In the genomic region with DNA sequence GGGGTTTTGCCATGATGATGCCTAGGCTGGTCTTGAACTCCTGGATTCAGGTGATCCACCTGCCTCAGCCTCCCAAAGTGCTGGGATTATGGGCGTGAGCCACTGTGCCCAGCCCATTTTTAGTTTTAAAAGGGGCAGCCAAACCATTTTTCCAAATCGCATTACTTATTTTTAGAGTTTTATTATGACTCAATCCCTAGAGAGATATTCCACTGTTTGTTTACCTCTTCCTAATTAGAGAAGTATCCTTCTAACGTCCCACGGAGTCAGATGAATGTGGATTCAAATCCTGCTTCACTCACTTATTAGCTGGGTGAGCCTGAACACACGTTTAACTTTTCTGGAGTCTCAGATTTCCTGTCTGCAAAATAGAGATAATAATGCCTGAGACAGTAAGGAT, we compare ENCODE assay signal across 38 cellular contexts. TPM values are rescaled to one million over a fixed set of nuclear protein-coding genes. Genes with fewer than 3 reads are reported as not detected.
"Had no signal": no experiment of that assay in that cellular context is flagged by ENCODE, and none has a peak within 500 bp of the region (broad histone marks: within the 10 kb centered on the region; RNA-seq: fewer than 3 reads in every experiment).

No MANE protein-coding gene starts in this region.

- DNase-seq: Karpas-422, Kasumi-1, MG63, MM.1S, MV-4-11, NCI-H1048, NCI-H1092, NCI-H1092 treated with DMSO at 0.1 percent for 48 hours, NCI-H1105, NCI-H1105 treated with DMSO at 0.1 percent for 48 hours, NCI-H1417, NCI-H1417 treated with DMSO at 0.1 percent for 48 hours, NCI-H1436, NCI-H1436 treated with DMSO at 0.1 percent for 48 hours, NCI-H146, NCI-H1694, NCI-H1694 treated with DMSO at 0.1 percent for 48 hours, NCI-H187, NCI-H187 treated with DMSO at 0.1 percent for 48 hours, NCI-H1930, NCI-H2029, NCI-H2029 treated with DMSO at 0.1 percent for 48 hours, NCI-H2081, NCI-H2081 treated with DMSO at 0.1 percent for 48 hours, NCI-H2107, NCI-H2171, NCI-H2171 treated with DMSO at 0.1 percent for 48 hours, NCI-H2227 treated with DMSO at 0.1 percent for 48 hours, NCI-H226, NCI-H345, NCI-H446, NCI-H446 treated with DMSO at 0.1 percent for 48 hours, NCI-H510A, NCI-H524 had no signal

- H3K9me3 ChIP-seq: MG63 had no signal

- H3K27ac ChIP-seq: KMS-11 had no signal

- H3K4me3 ChIP-seq: MG63 had no signal

- H3K36me3 ChIP-seq: MG63 had no signal

RNA-seq across cellular contexts. Expression of gene WNT8B, which starts 15.2 kb away (rescaled TPM):
- total RNA-seq: LHCN-M2, M059J, MCF 10A had no signal
